In the genomic region with DNA sequence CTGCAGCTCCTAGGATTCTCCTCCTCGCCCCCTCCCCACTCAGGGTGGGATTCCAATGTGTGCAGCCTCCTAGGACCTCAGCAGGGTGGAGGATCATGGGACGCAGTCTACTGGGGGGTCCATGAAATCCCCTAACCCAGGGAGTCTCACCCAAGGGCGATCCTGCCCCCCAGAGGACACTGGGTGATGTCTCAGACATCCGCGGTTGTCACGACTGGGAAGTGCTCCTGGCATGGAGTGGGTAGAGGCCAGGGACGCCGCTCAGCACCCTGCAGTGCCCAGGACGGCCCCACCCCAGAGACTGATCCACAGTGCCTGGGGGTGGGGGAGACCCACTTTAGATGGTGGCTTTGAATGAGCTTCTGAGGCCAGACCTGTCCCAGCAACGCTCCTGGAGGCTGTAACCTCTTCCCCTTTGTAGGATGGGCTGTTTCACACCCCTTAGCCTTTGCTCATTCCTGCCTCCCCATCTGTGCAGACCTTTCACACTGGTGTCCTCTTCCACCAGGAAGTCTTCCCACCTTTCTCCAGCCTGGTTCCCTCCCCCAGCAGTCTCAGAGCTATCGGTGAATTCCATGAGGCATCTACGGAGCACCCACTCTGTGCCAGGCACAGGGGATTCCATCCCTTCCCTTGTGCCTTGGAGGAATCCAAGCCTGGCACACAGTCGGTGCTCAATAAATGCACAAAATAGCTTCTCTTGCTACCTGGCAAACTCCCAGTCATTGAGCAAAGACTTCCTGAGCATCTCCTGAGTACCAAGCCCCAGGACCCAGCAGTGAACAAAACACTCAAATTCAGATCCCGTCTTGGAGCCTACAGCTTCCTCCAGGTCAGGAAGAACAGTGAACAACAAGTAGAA, we compare ENCODE assay signal across 1 cellular context.
TF ChIP-seq lines count a peak whose summit lies in the region.

No MANE protein-coding gene starts in this region.

TF ChIP-seq in H1, 55 proteins besides CTCF, POLR2A, EP300 and RAD21:
- TF ChIP-seq BRCA1 (IDR thresholded peaks at IDR 0.05; ENCODE audit: low read depth, low read length) (no peak), BACH1 (IDR thresholded peaks at IDR 0.05; ENCODE audit: low read length) (no peak), CHD1 (IDR thresholded peaks at IDR 0.05; ENCODE audit: low read depth, low read length) (no peak), KDM5A (IDR thresholded peaks at IDR 0.05; ENCODE audit: low read length) (no peak), RBBP5 (IDR thresholded peaks at IDR 0.05; ENCODE audit: borderline replicate concordance, low read depth, low read length) (no peak), POLR2AphosphoS5 (IDR thresholded peaks at IDR 0.05; ENCODE audit: low read depth, low read length) (no peak), KDM4A (IDR thresholded peaks at IDR 0.05; ENCODE audit: low read depth, low read length, severe bottlenecking) (no peak), RNF2 (IDR thresholded peaks at IDR 0.05; ENCODE audit: borderline replicate concordance, low read depth, low read length, missing control alignments, poor library complexity, severe bottlenecking) (no peak), SIRT6 (IDR thresholded peaks at IDR 0.05; ENCODE audit: low read length) (no peak), SIN3A (conservative IDR thresholded peaks at IDR 0.05 in 1 of 2, IDR thresholded peaks at IDR 0.05 in 1 of 2; ENCODE audit: low read depth in 1 of 2, low read length in 2 of 2) (no peak), CBX5 (IDR thresholded peaks at IDR 0.05; ENCODE audit: low read depth, low read length) (no peak), JUND (IDR thresholded peaks at IDR 0.05; ENCODE audit: low read length) (no peak), NRF1 (IDR thresholded peaks at IDR 0.05; ENCODE audit: low read depth, low read length) (no peak), ASH2L (IDR thresholded peaks at IDR 0.05; ENCODE audit: low read length) (no peak), ZNF274 (IDR thresholded peaks at IDR 0.05; ENCODE audit: borderline replicate concordance, extremely low read depth, low read length) (no peak)
- TF ChIP-seq, protein P1, sequence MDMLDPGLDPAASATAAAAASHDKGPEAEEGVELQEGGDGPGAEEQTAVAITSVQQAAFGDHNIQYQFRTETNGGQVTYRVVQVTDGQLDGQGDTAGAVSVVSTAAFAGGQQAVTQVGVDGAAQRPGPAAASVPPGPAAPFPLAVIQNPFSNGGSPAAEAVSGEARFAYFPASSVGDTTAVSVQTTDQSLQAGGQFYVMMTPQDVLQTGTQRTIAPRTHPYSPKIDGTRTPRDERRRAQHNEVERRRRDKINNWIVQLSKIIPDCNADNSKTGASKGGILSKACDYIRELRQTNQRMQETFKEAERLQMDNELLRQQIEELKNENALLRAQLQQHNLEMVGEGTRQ (IDR thresholded peaks at IDR 0.05; ENCODE audit: low read length) = no peak
- TF ChIP-seq, protein P2, sequence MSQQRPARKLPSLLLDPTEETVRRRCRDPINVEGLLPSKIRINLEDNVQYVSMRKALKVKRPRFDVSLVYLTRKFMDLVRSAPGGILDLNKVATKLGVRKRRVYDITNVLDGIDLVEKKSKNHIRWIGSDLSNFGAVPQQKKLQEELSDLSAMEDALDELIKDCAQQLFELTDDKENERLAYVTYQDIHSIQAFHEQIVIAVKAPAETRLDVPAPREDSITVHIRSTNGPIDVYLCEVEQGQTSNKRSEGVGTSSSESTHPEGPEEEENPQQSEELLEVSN (IDR thresholded peaks at IDR 0.05) = no peak
- TF ChIP-seq, protein P3, sequence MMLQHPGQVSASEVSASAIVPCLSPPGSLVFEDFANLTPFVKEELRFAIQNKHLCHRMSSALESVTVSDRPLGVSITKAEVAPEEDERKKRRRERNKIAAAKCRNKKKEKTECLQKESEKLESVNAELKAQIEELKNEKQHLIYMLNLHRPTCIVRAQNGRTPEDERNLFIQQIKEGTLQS (IDR thresholded peaks at IDR 0.05; ENCODE audit: insufficient read depth, low read depth, low read length) = no peak
TF ChIP-seq in H1: peak in this region for 0.
